29 cellular contexts compared by ENCODE assay signal in genomic region chr11:69572233-69572860, GRCh38.
"Had no signal": no experiment of that assay in that cellular context is flagged by ENCODE, and none has a peak within 500 bp of the region (broad histone marks: within the 10 kb centered on the region; RNA-seq: fewer than 3 reads in every experiment).

No MANE protein-coding gene starts in this region.

- ATAC-seq: activated CD4-positive, alpha-beta T cell treated with anti-CD3 and anti-CD28 coated beads for 36 hours; activated CD4-positive, CD25-positive, alpha-beta regulatory T cell treated with anti-CD3 and anti-CD28 coated beads, Interleukin-2, amount 50 U/mL, for 24 hours; activated CD8-positive, alpha-beta T cell treated with anti-CD3 and anti-CD28 coated beads, Interleukin-2, amount 10 ng/mL, durations not matched to agents 7 days and 5 days; Panc1 had no signal

- H3K9me3 ChIP-seq: ascending aorta, MG63, SJCRH30 had no signal

- DNase-seq: activated CD4-positive, alpha-beta T cell treated with anti-CD3 and anti-CD28 coated beads for 36 hours; activated CD4-positive, alpha-beta T cell treated with anti-CD3 and anti-CD28 coated beads, Interleukin-2, amount 10 ng/mL, durations not matched to agents 7 days and 5 days; activated CD4-positive, alpha-beta T cell treated with anti-CD3 and anti-CD28 coated beads, Interleukin-2, amount 50 U/mL, for 48 hours; activated CD8-positive, alpha-beta memory T cell treated with anti-CD3 and anti-CD28 coated beads, Interleukin-2, amount 50 U/mL, for 48 hours; activated CD8-positive, alpha-beta T cell treated with anti-CD3 and anti-CD28 coated beads, Interleukin-2, amount 10 ng/mL, durations not matched to agents 7 days and 5 days; activated effector memory CD4-positive, alpha-beta T cell treated with Interleukin-2 at 50 U/mL for 16 hours; activated naive CD4-positive, alpha-beta T cell treated with anti-CD3 and anti-CD28 coated beads, Interleukin-2, amount 50 U/mL, for 16 hours; activated naive CD8-positive, alpha-beta T cell treated with anti-CD3 and anti-CD28 coated beads, Interleukin-2, amount 10 ng/mL, durations not matched to agents 7 days and 5 days; activated T-cell treated with anti-CD3 and anti-CD28 coated beads, Interleukin-2, amount 50 U/mL, for 48 hours; amygdala; Kasumi-1; KG1; MG63; NCI-H1048; NCI-H1105 treated with DMSO at 0.1 percent for 48 hours; NCI-H1436; NCI-H1694; NCI-H1930; NCI-H2081 treated with DMSO at 0.1 percent for 48 hours; NCI-H345; NCI-H524 treated with DMSO at 0.1 percent for 48 hours; SHP77; SJCRH30 had no signal

- H3K36me3 ChIP-seq: ascending aorta, cardiac muscle cell, MG63, SJCRH30 had no signal

- H3K4me1 ChIP-seq: ascending aorta, SJCRH30 had no signal

- H3K27ac ChIP-seq: ascending aorta, cardiac muscle cell, SJCRH30, SK-N-MC had no signal

- H3K27me3 ChIP-seq: ascending aorta, cardiac muscle cell, MG63, SJCRH30 had no signal

- H3K4me3 ChIP-seq: ascending aorta, cardiac muscle cell, MG63, SJCRH30, SK-N-MC had no signal

- FAIRE-seq: TTC549 had no signal
